ENCODE assay signal across 30 cellular contexts in the genomic region with DNA sequence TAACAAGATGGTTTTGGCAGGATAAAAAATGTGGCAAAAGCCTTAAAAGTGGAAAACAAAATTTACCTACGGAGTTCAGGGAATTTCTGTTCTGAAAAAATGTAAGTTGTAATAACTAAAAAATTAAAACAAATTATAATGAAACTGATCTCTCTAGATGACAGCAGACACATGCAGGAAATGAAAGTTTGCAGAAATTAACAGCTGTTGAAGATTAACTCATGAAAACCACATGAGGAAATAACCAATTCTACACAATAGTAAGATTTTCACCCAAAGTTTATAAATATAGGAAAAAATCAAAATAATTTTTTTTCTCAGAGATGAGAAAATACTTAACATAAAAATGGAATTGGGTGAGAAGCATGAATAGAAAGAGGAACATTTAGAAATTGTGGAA. TPM values are rescaled to one million over a fixed set of nuclear protein-coding genes. Genes with fewer than 3 reads are reported as not detected.
A peak's percentile ranks its signal among the peaks of the same experiment; 100 is the strongest.
DNase-seq lines count a peak whose midpoint lies in the region; ATAC-seq, FAIRE-seq and TF ChIP-seq lines count a peak whose summit lies in the region.
"Had no signal": no experiment of that assay in that cellular context is flagged by ENCODE, and none has a peak within 500 bp of the region (broad histone marks: within the 10 kb centered on the region; RNA-seq: fewer than 3 reads in every experiment).

No MANE protein-coding gene starts in this region.

- POLR2A ChIA-PET in HepG2 (lab: Yijun Ruan, JAX) = no interaction called here

- peak overlapping the region; percentile 52 for H2AFZ ChIP-seq in HepG2 (ENCODE audit: low read length)

- no peak for FAIRE-seq in HepG2 (lab: Jason Lieb, UNC)
- FAIRE-seq: astrocyte, GM12891 had no signal

- in situ Hi-C loops in HepG2 (cut with HindIII; ENCODE audit: extremely low pct_ligation_motif_present, low pct_unique_long_range_greater_than_20kb) = no loop called here

- no TSS peak for BruUV-seq in HepG2 (replicated peaks; lab: Mats Ljungman, UMichigan)

- H3K9me3 ChIP-seq in HepG2 (ENCODE audit: low read length) = peaks cover 9% of the 10 kb centered on the region
- H3K9me3 ChIP-seq: left lung, uterus had no signal

- no peaks in the 10 kb centered on the region for H3K79me2 ChIP-seq in HepG2 (ENCODE audit: insufficient read depth, low read length)

- intact Hi-C loops in HepG2 (cut with micrococcal nuclease; ENCODE audit: unreplicated experiment) = no loop called here

- no peak for DNase-seq in HepG2 (ENCODE audit: low spot score)
- no peak for DNase-seq in Kasumi-1 (lab: John Stamatoyannopoulos, UW)
- no peak for DNase-seq in anterior cingulate cortex (lab: John Stamatoyannopoulos, UW)
- no peak for DNase-seq in activated gamma-delta T cell treated with Interleukin-2 at 50 U/mL for 16 hours
- DNase-seq: ACHN; activated CD8-positive, alpha-beta memory T cell treated with anti-CD3 and anti-CD28 coated beads for 24 hours; activated naive CD4-positive, alpha-beta T cell treated with anti-CD3 and anti-CD28 coated beads, Interleukin-2, amount 50 U/mL, for 16 hours; activated T-cell treated with anti-CD3 and anti-CD28 coated beads, Interleukin-2, amount 50 U/mL, for 48 hours; GDM1; left lung; MV-4-11; NCI-H1930; NCI-H446 treated with DMSO at 0.1 percent for 48 hours; spleen; substantia nigra; uterus had no signal

- no peak for TF ChIP-seq POLR2A in HepG2 (IDR thresholded peaks at IDR 0.05; ENCODE audit: insufficient read depth in 1 of 2, low read depth in 2 of 2, low read length in 2 of 2)

- TF ChIP-seq CTCF in HepG2 (CRISPR knock-in tag; IDR thresholded peaks at IDR 0.05) = no peak

- no peak overlapping the region for H3K27ac ChIP-seq in HepG2 (ENCODE audit: extremely low read length, insufficient read depth, low read length)
- H3K27ac ChIP-seq: C4-2B, left lung, RWPE1, spleen, uterus had no signal

- H3K9ac ChIP-seq in HepG2 (ENCODE audit: insufficient read depth, low read depth, low read length) = no peak overlapping the region

- no peaks in the 10 kb centered on the region for H3K36me3 ChIP-seq in HepG2 (replicated peaks in 1 of 2; ENCODE audit: control insufficient read depth in 1 of 2, insufficient read depth in 2 of 2, low read length in 2 of 2)
- H3K36me3 ChIP-seq: left lung, spleen, uterus had no signal

- CTCF ChIA-PET in HepG2 (lab: Yijun Ruan, JAX; ENCODE audit: low intra/inter-chr PET ratio, low total read pairs) = no interaction called here

- H3K4me3 ChIP-seq in HepG2 (replicated peaks in 1 of 3; ENCODE audit: insufficient read depth in 1 of 3, low read depth in 2 of 3, low read length in 3 of 3) = no peak overlapping the region
- H3K4me3 ChIP-seq: left lung, spleen, uterus had no signal

- WGBS in HepG2 (ENCODE audit: low lambda C conversion rate) = 100% methylated on average over 1 of the region's 1 CpG

- TF ChIP-seq EP300 in HepG2 (IDR thresholded peaks at IDR 0.05; ENCODE audit: low read depth in 2 of 2, low read length in 2 of 2) (no peak), HepG2 (CRISPR knock-in tag; IDR thresholded peaks at IDR 0.05; ENCODE audit: borderline replicate concordance) (no peak)

- no peak overlapping the region for H3K4me2 ChIP-seq in HepG2 (ENCODE audit: low read depth, low read length)

- no peaks in the 10 kb centered on the region for H4K20me1 ChIP-seq in HepG2 (ENCODE audit: insufficient read depth, low read length)

- no peaks in the 10 kb centered on the region for H3K4me1 ChIP-seq in HepG2 (ENCODE audit: insufficient read depth, low read length)
- H3K4me1 ChIP-seq: left lung, spleen, uterus had no signal

- ATAC-seq in GM18867 (IDR thresholded peaks at IDR 0.05; ENCODE audit: unreplicated experiment) (peak; percentile 76), GM21737 (IDR thresholded peaks at IDR 0.05; ENCODE audit: unreplicated experiment) (peak; percentile 91), HG03354 (IDR thresholded peaks at IDR 0.05; ENCODE audit: poor library complexity, severe bottlenecking, unreplicated experiment) (peak; percentile 90), HepG2 (no peak), GM21515 (IDR thresholded peaks at IDR 0.05; ENCODE audit: unreplicated experiment) (no peak)
- ATAC-seq: activated CD4-positive, CD25-positive, alpha-beta regulatory T cell treated with anti-CD3 and anti-CD28 coated beads, Interleukin-2, amount 50 U/mL, for 24 hours; left lung; SK-N-SH treated with all-trans-retinoic acid at 6 μM for 48 hours had no signal

- no peak for TF ChIP-seq RAD21 in HepG2 (CRISPR knock-in tag; IDR thresholded peaks at IDR 0.05)

- H3K27me3 ChIP-seq in HepG2 (ENCODE audit: control insufficient read depth in 1 of 2, insufficient read depth in 2 of 2, low read length in 2 of 2) = no peaks in the 10 kb centered on the region
- H3K27me3 ChIP-seq: left lung, spleen, uterus had no signal

TF ChIP-seq in HepG2, 621 proteins besides CTCF, POLR2A, EP300 and RAD21 (continues in another document):
- TF ChIP-seq ZNF34 (CRISPR knock-in tag; IDR thresholded peaks at IDR 0.05; ENCODE audit: borderline replicate concordance) (no peak), ERF (CRISPR knock-in tag; IDR thresholded peaks at IDR 0.05) (no peak), ZNF552 (CRISPR knock-in tag; IDR thresholded peaks at IDR 0.05; ENCODE audit: borderline replicate concordance) (no peak), ZNF260 (CRISPR knock-in tag; IDR thresholded peaks at IDR 0.05; ENCODE audit: borderline replicate concordance, low read depth) (no peak), ZNF777 (CRISPR knock-in tag; IDR thresholded peaks at IDR 0.05) (no peak), ADNP (CRISPR knock-in tag; IDR thresholded peaks at IDR 0.05) (no peak), ZNF33A (CRISPR knock-in tag; IDR thresholded peaks at IDR 0.05; ENCODE audit: borderline replicate concordance) (no peak), CBFB (CRISPR knock-in tag; IDR thresholded peaks at IDR 0.05) (no peak), WIZ (CRISPR knock-in tag; IDR thresholded peaks at IDR 0.05) (no peak)
- TF ChIP-seq, protein P1, sequence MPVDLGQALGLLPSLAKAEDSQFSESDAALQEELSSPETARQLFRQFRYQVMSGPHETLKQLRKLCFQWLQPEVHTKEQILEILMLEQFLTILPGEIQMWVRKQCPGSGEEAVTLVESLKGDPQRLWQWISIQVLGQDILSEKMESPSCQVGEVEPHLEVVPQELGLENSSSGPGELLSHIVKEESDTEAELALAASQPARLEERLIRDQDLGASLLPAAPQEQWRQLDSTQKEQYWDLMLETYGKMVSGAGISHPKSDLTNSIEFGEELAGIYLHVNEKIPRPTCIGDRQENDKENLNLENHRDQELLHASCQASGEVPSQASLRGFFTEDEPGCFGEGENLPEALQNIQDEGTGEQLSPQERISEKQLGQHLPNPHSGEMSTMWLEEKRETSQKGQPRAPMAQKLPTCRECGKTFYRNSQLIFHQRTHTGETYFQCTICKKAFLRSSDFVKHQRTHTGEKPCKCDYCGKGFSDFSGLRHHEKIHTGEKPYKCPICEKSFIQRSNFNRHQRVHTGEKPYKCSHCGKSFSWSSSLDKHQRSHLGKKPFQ (CRISPR knock-in tag; IDR thresholded peaks at IDR 0.05; ENCODE audit: insufficient replicate concordance) = no peak
- TF ChIP-seq, protein P2, sequence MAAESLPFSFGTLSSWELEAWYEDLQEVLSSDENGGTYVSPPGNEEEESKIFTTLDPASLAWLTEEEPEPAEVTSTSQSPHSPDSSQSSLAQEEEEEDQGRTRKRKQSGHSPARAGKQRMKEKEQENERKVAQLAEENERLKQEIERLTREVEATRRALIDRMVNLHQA (CRISPR knock-in tag; IDR thresholded peaks at IDR 0.05) = no peak
- TF ChIP-seq, protein P3, sequence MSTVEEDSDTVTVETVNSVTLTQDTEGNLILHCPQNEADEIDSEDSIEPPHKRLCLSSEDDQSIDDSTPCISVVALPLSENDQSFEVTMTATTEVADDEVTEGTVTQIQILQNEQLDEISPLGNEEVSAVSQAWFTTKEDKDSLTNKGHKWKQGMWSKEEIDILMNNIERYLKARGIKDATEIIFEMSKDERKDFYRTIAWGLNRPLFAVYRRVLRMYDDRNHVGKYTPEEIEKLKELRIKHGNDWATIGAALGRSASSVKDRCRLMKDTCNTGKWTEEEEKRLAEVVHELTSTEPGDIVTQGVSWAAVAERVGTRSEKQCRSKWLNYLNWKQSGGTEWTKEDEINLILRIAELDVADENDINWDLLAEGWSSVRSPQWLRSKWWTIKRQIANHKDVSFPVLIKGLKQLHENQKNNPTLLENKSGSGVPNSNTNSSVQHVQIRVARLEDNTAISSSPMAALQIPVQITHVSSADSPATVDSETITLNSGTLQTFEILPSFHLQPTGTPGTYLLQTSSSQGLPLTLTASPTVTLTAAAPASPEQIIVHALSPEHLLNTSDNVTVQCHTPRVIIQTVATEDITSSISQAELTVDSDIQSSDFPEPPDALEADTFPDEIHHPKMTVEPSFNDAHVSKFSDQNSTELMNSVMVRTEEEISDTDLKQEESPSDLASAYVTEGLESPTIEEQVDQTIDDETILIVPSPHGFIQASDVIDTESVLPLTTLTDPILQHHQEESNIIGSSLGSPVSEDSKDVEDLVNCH (CRISPR knock-in tag; IDR thresholded peaks at IDR 0.05) = no peak

RNA-seq across cellular contexts. Expression of a gene that starts 47.5 kb away (rescaled TPM):
- total RNA-seq in HepG2 (2016; rRNA removed; fragmentation: Illumina TruSeq; extraction: Trizol) = 0.04 TPM in 1 of 2 replicates, not detected in the other
- not detected in 2 replicates for total RNA-seq in HepG2 (2016; cell fraction: cytosol; rRNA removed; fragmentation: Illumina TruSeq; extraction: Trizol; ENCODE audit: low read depth)
- 0.09 TPM in 1 of 2 replicates, not detected in the other for total RNA-seq in HepG2 (2016; cell fraction: insoluble cytoplasmic fraction; rRNA removed; fragmentation: Illumina TruSeq; extraction: Trizol)
- total RNA-seq in HepG2 (2016; cell fraction: membrane; rRNA removed; fragmentation: Illumina TruSeq; extraction: Trizol) = not detected in 2 replicates
- not detected in 2 replicates for total RNA-seq in HepG2 (2016; cell fraction: nucleus; rRNA removed; fragmentation: Illumina TruSeq; extraction: Trizol)
- polyA plus RNA-seq in HepG2 (2011; rRNA removed) = 0.07 and 0.11 TPM in 2 replicates
- polyA plus RNA-seq in HepG2 (2011; cell fraction: cytosol; rRNA removed) = 0.17 TPM in 1 of 2 replicates, not detected in the other
- polyA plus RNA-seq in HepG2 (2011; cell fraction: nucleus; rRNA removed) = not detected in 2 replicates
- 0.12 and 0.20 TPM in 2 replicates for polyA plus RNA-seq in HepG2 (2012)
- polyA plus RNA-seq in HepG2 (2016; cell fraction: cytosol; fragmentation: Illumina TruSeq; extraction: Trizol; ENCODE audit: low read depth) = not detected in 2 replicates
- polyA plus RNA-seq in HepG2 (2016; cell fraction: insoluble cytoplasmic fraction; fragmentation: Illumina TruSeq; extraction: Trizol; ENCODE audit: low read depth) = not detected in 2 replicates
- polyA plus RNA-seq in HepG2 (2016; cell fraction: membrane; fragmentation: Illumina TruSeq; extraction: Trizol; ENCODE audit: low read depth) = not detected in 2 replicates
- not detected in 2 replicates for polyA plus RNA-seq in HepG2 (2016; cell fraction: nucleus; fragmentation: Illumina TruSeq; extraction: Trizol; ENCODE audit: insufficient read depth, low read depth)
- polyA minus RNA-seq in HepG2 (2011; rRNA and poly(A)+ RNA removed; ENCODE audit: low replicate concordance) = 0.12 TPM in 1 of 2 replicates, not detected in the other
- not detected in 2 replicates for polyA minus RNA-seq in HepG2 (2011; cell fraction: cytosol; rRNA and poly(A)+ RNA removed)
- polyA minus RNA-seq in HepG2 (2011; cell fraction: nucleus; rRNA and poly(A)+ RNA removed) = 0.13 TPM in 1 of 2 replicates, not detected in the other
- total RNA-seq: astrocyte, fibroblast of lung, left lung, mononuclear cell, neural crest cell, pulmonary artery endothelial cell, uterus had no signal
- polyA plus RNA-seq: fibroblast of lung had no signal

Comparison
In these comparisons a context has a peak if more than half of its experiments do, and no peak if none do; other contexts are left out.
1. ATAC-seq: peak in GM18867 (single experiment), GM21737 (single experiment) and HG03354 (single experiment); none in HepG2 (single experiment) and GM21515 (single experiment).